ENCODE assay signal across 1 cellular context in the genomic region with DNA sequence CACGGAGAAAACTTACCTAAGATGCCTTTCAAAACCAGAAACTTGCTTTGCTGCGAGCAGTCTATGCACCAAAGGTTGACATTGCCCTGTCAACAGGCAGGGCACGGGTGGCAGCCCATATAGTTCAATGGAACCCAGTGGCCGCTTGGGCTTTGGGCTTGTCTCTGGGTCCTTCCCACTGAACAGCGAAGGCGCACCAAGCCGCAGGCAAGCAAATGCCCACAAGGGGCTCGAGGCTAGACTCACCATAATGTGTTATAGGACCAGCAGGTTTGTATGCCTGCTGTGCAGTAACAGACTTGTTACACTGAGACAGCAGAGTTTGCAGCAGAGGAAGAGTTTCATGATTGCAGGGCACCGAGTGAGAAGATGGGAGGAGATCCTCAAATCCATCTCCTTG.
TF ChIP-seq lines count a peak whose summit lies in the region.

No MANE protein-coding gene starts in this region.

TF ChIP-seq in K562, 482 proteins besides CTCF, POLR2A, EP300 and RAD21 (continued from another document and continues in another):
- TF ChIP-seq, protein P1, sequence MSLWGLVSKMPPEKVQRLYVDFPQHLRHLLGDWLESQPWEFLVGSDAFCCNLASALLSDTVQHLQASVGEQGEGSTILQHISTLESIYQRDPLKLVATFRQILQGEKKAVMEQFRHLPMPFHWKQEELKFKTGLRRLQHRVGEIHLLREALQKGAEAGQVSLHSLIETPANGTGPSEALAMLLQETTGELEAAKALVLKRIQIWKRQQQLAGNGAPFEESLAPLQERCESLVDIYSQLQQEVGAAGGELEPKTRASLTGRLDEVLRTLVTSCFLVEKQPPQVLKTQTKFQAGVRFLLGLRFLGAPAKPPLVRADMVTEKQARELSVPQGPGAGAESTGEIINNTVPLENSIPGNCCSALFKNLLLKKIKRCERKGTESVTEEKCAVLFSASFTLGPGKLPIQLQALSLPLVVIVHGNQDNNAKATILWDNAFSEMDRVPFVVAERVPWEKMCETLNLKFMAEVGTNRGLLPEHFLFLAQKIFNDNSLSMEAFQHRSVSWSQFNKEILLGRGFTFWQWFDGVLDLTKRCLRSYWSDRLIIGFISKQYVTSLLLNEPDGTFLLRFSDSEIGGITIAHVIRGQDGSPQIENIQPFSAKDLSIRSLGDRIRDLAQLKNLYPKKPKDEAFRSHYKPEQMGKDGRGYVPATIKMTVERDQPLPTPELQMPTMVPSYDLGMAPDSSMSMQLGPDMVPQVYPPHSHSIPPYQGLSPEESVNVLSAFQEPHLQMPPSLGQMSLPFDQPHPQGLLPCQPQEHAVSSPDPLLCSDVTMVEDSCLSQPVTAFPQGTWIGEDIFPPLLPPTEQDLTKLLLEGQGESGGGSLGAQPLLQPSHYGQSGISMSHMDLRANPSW (CRISPR knock-in tag; IDR thresholded peaks at IDR 0.05), result no peak
- TF ChIP-seq ZNF76 (CRISPR knock-in tag; IDR thresholded peaks at IDR 0.05; ENCODE audit: borderline replicate concordance) (no peak), POLR2B (IDR thresholded peaks at IDR 0.05; ENCODE audit: low read depth, partially characterized antibody) (peak; percentile 65), RFX7 (CRISPR knock-in tag; IDR thresholded peaks at IDR 0.05) (no peak), ZNF408 (CRISPR knock-in tag; IDR thresholded peaks at IDR 0.05; ENCODE audit: low read depth) (no peak), SRSF1 (IDR thresholded peaks at IDR 0.05; ENCODE audit: low read depth, low read length) (no peak), CREB3L1 (IDR thresholded peaks at IDR 0.05; ENCODE audit: borderline replicate concordance, low read depth) (no peak), PHF8 (IDR thresholded peaks at IDR 0.05; ENCODE audit: borderline replicate concordance, low read length) (0 out of 2 replicates have a peak, but pooled peaks have one; percentile 2), TEAD2 (tag; IDR thresholded peaks at IDR 0.05) (no peak), RUNX1 (IDR thresholded peaks at IDR 0.05; ENCODE audit: low read depth) (no peak), NCOA2 (IDR thresholded peaks at IDR 0.05; ENCODE audit: partially characterized antibody in 2 of 2) (no peak), E2F3 (CRISPR knock-in tag; IDR thresholded peaks at IDR 0.05) (0 out of 2 replicates have a peak, but pooled peaks have one; percentile 42), ZBTB1 (CRISPR knock-in tag; IDR thresholded peaks at IDR 0.05; ENCODE audit: borderline replicate concordance, low read depth) (0 out of 2 replicates have a peak, but pooled peaks have one; percentile 54), COPS2 (conservative IDR thresholded peaks at IDR 0.05) (no peak), TEAD1 (CRISPR knock-in tag; IDR thresholded peaks at IDR 0.05) (no peak), CBX1 (IDR thresholded peaks at IDR 0.05; ENCODE audit: low read depth) (no peak), ASH1L (IDR thresholded peaks at IDR 0.05; ENCODE audit: borderline replicate concordance, low read depth, partially characterized antibody) (no peak), ZBTB8A (IDR thresholded peaks at IDR 0.05; ENCODE audit: partially characterized antibody) (no peak), GABPA (tag; conservative IDR thresholded peaks at IDR 0.05; ENCODE audit: low read depth) (no peak), POU5F1 (IDR thresholded peaks at IDR 0.05; ENCODE audit: borderline replicate concordance, low read depth, low read length, partially characterized antibody) (no peak), BCL6 (CRISPR knock-in tag; IDR thresholded peaks at IDR 0.05) (no peak), STAT5B (CRISPR knock-in tag; IDR thresholded peaks at IDR 0.05) (no peak), NR1H2 (CRISPR knock-in tag; IDR thresholded peaks at IDR 0.05) (no peak), RBM39 (optimal IDR thresholded peaks at IDR 0.05; ENCODE audit: low read depth, low read length) (no peak), WHSC1 (IDR thresholded peaks at IDR 0.05; ENCODE audit: low read length) (no peak), TARDBP (IDR thresholded peaks at IDR 0.05) (no peak), ZBTB7A (IDR thresholded peaks at IDR 0.05; ENCODE audit: borderline replicate concordance, control insufficient read depth, low read depth, low read length) (no peak), PPARD (CRISPR knock-in tag; IDR thresholded peaks at IDR 0.05) (no peak), HOMEZ (CRISPR knock-in tag; IDR thresholded peaks at IDR 0.05) (no peak), PBX2 (CRISPR knock-in tag; IDR thresholded peaks at IDR 0.05; ENCODE audit: low read depth) (no peak), PBX2 (tag; conservative IDR thresholded peaks at IDR 0.05; ENCODE audit: low read depth) (no peak), SIX5 (IDR thresholded peaks at IDR 0.05; ENCODE audit: borderline replicate concordance in 1 of 2, insufficient read depth in 1 of 2, low read depth in 1 of 2, low read length in 2 of 2) (peak in 1 of 2 experiments; percentile 1; a peak in 1 of 4 replicates), HDAC6 (IDR thresholded peaks at IDR 0.05; ENCODE audit: low read depth, low read length) (0 out of 2 replicates have a peak, but pooled peaks have one; percentile 12), SRSF7 (optimal IDR thresholded peaks at IDR 0.05; ENCODE audit: low read depth, low read length) (no peak), TAL1 (IDR thresholded peaks at IDR 0.05) (no peak), CCAR2 (IDR thresholded peaks at IDR 0.05; ENCODE audit: low read depth, low read length) (no peak), C11orf30 (IDR thresholded peaks at IDR 0.05; ENCODE audit: low read depth) (no peak), POLR2AphosphoS5 (IDR thresholded peaks at IDR 0.05; ENCODE audit: control insufficient read depth, insufficient read depth, low read depth, low read length) (peak; percentile 71; the same call in 1 of the 2 replicates)
- TF ChIP-seq, protein P2, sequence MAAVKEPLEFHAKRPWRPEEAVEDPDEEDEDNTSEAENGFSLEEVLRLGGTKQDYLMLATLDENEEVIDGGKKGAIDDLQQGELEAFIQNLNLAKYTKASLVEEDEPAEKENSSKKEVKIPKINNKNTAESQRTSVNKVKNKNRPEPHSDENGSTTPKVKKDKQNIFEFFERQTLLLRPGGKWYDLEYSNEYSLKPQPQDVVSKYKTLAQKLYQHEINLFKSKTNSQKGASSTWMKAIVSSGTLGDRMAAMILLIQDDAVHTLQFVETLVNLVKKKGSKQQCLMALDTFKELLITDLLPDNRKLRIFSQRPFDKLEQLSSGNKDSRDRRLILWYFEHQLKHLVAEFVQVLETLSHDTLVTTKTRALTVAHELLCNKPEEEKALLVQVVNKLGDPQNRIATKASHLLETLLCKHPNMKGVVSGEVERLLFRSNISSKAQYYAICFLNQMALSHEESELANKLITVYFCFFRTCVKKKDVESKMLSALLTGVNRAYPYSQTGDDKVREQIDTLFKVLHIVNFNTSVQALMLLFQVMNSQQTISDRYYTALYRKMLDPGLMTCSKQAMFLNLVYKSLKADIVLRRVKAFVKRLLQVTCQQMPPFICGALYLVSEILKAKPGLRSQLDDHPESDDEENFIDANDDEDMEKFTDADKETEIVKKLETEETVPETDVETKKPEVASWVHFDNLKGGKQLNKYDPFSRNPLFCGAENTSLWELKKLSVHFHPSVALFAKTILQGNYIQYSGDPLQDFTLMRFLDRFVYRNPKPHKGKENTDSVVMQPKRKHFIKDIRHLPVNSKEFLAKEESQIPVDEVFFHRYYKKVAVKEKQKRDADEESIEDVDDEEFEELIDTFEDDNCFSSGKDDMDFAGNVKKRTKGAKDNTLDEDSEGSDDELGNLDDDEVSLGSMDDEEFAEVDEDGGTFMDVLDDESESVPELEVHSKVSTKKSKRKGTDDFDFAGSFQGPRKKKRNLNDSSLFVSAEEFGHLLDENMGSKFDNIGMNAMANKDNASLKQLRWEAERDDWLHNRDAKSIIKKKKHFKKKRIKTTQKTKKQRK (IDR thresholded peaks at IDR 0.05; ENCODE audit: borderline replicate concordance, low read depth, low read length), result no peak
- TF ChIP-seq, protein P3, sequence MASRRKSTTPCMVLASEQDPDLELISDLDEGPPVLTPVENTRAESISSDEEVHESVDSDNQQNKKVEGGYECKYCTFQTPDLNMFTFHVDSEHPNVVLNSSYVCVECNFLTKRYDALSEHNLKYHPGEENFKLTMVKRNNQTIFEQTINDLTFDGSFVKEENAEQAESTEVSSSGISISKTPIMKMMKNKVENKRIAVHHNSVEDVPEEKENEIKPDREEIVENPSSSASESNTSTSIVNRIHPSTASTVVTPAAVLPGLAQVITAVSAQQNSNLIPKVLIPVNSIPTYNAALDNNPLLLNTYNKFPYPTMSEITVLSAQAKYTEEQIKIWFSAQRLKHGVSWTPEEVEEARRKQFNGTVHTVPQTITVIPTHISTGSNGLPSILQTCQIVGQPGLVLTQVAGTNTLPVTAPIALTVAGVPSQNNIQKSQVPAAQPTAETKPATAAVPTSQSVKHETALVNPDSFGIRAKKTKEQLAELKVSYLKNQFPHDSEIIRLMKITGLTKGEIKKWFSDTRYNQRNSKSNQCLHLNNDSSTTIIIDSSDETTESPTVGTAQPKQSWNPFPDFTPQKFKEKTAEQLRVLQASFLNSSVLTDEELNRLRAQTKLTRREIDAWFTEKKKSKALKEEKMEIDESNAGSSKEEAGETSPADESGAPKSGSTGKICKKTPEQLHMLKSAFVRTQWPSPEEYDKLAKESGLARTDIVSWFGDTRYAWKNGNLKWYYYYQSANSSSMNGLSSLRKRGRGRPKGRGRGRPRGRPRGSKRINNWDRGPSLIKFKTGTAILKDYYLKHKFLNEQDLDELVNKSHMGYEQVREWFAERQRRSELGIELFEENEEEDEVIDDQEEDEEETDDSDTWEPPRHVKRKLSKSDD (conservative IDR thresholded peaks at IDR 0.05; ENCODE audit: low read length), result no peak
- TF ChIP-seq, protein P4, sequence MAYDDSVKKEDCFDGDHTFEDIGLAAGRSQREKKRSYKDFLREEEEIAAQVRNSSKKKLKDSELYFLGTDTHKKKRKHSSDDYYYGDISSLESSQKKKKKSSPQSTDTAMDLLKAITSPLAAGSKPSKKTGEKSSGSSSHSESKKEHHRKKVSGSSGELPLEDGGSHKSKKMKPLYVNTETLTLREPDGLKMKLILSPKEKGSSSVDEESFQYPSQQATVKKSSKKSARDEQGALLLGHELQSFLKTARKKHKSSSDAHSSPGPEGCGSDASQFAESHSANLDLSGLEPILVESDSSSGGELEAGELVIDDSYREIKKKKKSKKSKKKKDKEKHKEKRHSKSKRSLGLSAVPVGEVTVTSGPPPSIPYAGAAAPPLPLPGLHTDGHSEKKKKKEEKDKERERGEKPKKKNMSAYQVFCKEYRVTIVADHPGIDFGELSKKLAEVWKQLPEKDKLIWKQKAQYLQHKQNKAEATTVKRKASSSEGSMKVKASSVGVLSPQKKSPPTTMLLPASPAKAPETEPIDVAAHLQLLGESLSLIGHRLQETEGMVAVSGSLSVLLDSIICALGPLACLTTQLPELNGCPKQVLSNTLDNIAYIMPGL (CRISPR knock-in tag; IDR thresholded peaks at IDR 0.05), result no peak
- TF ChIP-seq, protein P5, sequence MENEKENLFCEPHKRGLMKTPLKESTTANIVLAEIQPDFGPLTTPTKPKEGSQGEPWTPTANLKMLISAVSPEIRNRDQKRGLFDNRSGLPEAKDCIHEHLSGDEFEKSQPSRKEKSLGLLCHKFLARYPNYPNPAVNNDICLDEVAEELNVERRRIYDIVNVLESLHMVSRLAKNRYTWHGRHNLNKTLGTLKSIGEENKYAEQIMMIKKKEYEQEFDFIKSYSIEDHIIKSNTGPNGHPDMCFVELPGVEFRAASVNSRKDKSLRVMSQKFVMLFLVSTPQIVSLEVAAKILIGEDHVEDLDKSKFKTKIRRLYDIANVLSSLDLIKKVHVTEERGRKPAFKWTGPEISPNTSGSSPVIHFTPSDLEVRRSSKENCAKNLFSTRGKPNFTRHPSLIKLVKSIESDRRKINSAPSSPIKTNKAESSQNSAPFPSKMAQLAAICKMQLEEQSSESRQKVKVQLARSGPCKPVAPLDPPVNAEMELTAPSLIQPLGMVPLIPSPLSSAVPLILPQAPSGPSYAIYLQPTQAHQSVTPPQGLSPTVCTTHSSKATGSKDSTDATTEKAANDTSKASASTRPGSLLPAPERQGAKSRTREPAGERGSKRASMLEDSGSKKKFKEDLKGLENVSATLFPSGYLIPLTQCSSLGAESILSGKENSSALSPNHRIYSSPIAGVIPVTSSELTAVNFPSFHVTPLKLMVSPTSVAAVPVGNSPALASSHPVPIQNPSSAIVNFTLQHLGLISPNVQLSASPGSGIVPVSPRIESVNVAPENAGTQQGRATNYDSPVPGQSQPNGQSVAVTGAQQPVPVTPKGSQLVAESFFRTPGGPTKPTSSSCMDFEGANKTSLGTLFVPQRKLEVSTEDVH (IDR thresholded peaks at IDR 0.05; ENCODE audit: low read depth, partially characterized antibody), result peak; percentile 32
